Comparison of ENCODE assay signal across 10 cellular contexts in genomic region chr14:55302367-55302766, GRCh38. TPM values are rescaled to one million over a fixed set of nuclear protein-coding genes. Genes with fewer than 3 reads are reported as not detected.
A peak's percentile ranks its signal among the peaks of the same experiment; 100 is the strongest.
DNase-seq lines count a peak whose midpoint lies in the region; ATAC-seq and TF ChIP-seq lines count a peak whose summit lies in the region.
"Had no signal": no experiment of that assay in that cellular context is flagged by ENCODE, and none has a peak within 500 bp of the region (broad histone marks: within the 10 kb centered on the region; RNA-seq: fewer than 3 reads in every experiment).

No MANE protein-coding gene starts in this region.

- intact Hi-C loops in left cardiac atrium (cut with DNase I) (no loop called here), left ventricle myocardium inferior (cut with micrococcal nuclease) (no loop called here)
- intact Hi-C loops in CD4-positive, alpha-beta memory T cell (cut with micrococcal nuclease), result no loop called here

- H3K9me3 Mint-ChIP-seq in stimulated activated naive B cell treated with anti-CD40 and anti-IgM and Interleukin-4, amounts not matched to agents 10 μg/mL and 1 μg/mL and 100 μg/mL, for 72 hours, result no peaks in the 10 kb centered on the region
- H3K9me3 Mint-ChIP-seq in CD4-positive, alpha-beta memory T cell, result no peaks in the 10 kb centered on the region

- H3K27me3 ChIP-seq in cardiac muscle cell, result no peaks in the 10 kb centered on the region
- H3K27me3 ChIP-seq in RWPE2 (ENCODE audit: insufficient read depth, poor library complexity, severe bottlenecking), result no peaks in the 10 kb centered on the region
- no peaks in the 10 kb centered on the region for H3K27me3 ChIP-seq in left ventricle myocardium inferior (ENCODE audit: low read depth)
- H3K27me3 ChIP-seq in CD4-positive, alpha-beta memory T cell (ENCODE audit: insufficient read depth, low read length), result no peaks in the 10 kb centered on the region

- H3K4me1 Mint-ChIP-seq in stimulated activated naive B cell treated with anti-CD40 and anti-IgM and Interleukin-4, amounts not matched to agents 10 μg/mL and 1 μg/mL and 100 μg/mL, for 72 hours, result peaks cover 16 to 43% of the 10 kb centered on the region in 2 donors
- H3K4me1 Mint-ChIP-seq in CD4-positive, alpha-beta memory T cell, result peaks cover 33 to 76% (median 55%) of the 10 kb centered on the region in 4 donors

- no peak for ATAC-seq in left cardiac atrium
- ATAC-seq in RWPE2 (ENCODE audit: low read depth), result no peak
- ATAC-seq in stimulated activated naive B cell treated with anti-CD40 and anti-IgM and Interleukin-4, amounts not matched to agents 10 μg/mL and 1 μg/mL and 100 μg/mL, for 72 hours (replicated peaks), result peak; percentile 21 to 38
- no peak for ATAC-seq in HG02759 (IDR thresholded peaks at IDR 0.05; ENCODE audit: unreplicated experiment)

- no peak overlapping the region for H3K27ac Mint-ChIP-seq in stimulated activated naive B cell treated with anti-CD40 and anti-IgM and Interleukin-4, amounts not matched to agents 10 μg/mL and 1 μg/mL and 100 μg/mL, for 72 hours
- H3K27ac Mint-ChIP-seq in CD4-positive, alpha-beta memory T cell, result no peak overlapping the region

- H3K36me3 ChIP-seq in cardiac muscle cell (no peaks in the 10 kb centered on the region), RWPE2 (ENCODE audit: low read depth) (no peaks in the 10 kb centered on the region; the same call in none of the 2 replicates), left ventricle myocardium inferior (peaks cover 12% of the 10 kb centered on the region)
- H3K36me3 ChIP-seq in CD4-positive, alpha-beta memory T cell (ENCODE audit: insufficient read depth, low read length), result no peaks in the 10 kb centered on the region

- H3K27me3 Mint-ChIP-seq in stimulated activated naive B cell treated with anti-CD40 and anti-IgM and Interleukin-4, amounts not matched to agents 10 μg/mL and 1 μg/mL and 100 μg/mL, for 72 hours, result no peaks in the 10 kb centered on the region
- no peaks in the 10 kb centered on the region for H3K27me3 Mint-ChIP-seq in CD4-positive, alpha-beta memory T cell

- TF ChIP-seq CTCF in cardiac muscle cell (IDR thresholded peaks at IDR 0.05; ENCODE audit: low read depth, low read length) (no peak), RWPE2 (IDR thresholded peaks at IDR 0.05; ENCODE audit: poor library complexity, severe bottlenecking) (no peak), left ventricle myocardium inferior (IDR thresholded peaks at IDR 0.05; ENCODE audit: borderline replicate concordance) (no peak)

- no peak overlapping the region for H3K4me3 ChIP-seq in cardiac muscle cell
- H3K4me3 ChIP-seq in RWPE2 (ENCODE audit: severe bottlenecking), result no peak overlapping the region
- no peak overlapping the region for H3K4me3 ChIP-seq in left ventricle myocardium inferior
- no peak overlapping the region for H3K4me3 ChIP-seq in CD4-positive, alpha-beta memory T cell (ENCODE audit: low read length in 2 of 2)

- CTCF ChIA-PET in CD4-positive, alpha-beta memory T cell (lab: Charles Lee; ENCODE audit: partially characterized antibody), result no interaction called here

- peaks cover 30% of the 10 kb centered on the region for H3K4me1 ChIP-seq in cardiac muscle cell (ENCODE audit: low read depth)
- peaks cover 29% of the 10 kb centered on the region for H3K4me1 ChIP-seq in RWPE2 (ENCODE audit: insufficient read depth, poor library complexity, severe bottlenecking)
- H3K4me1 ChIP-seq in left ventricle myocardium inferior, result peaks cover 67% of the 10 kb centered on the region
- peaks cover 31% of the 10 kb centered on the region for H3K4me1 ChIP-seq in CD4-positive, alpha-beta memory T cell (ENCODE audit: insufficient read depth, low read length)

- H3K27ac ChIP-seq in cardiac muscle cell (peak overlapping the region; percentile 88), RWPE2 (ENCODE audit: poor library complexity, severe bottlenecking) (peak overlapping the region; percentile 3), left ventricle myocardium inferior (replicated peaks) (peak overlapping the region; percentile 77)
- H3K27ac ChIP-seq in CD4-positive, alpha-beta memory T cell (ENCODE audit: low read depth, low read length), result no peak overlapping the region

- peaks cover 17 to 20% of the 10 kb centered on the region in 2 donors for H3K36me3 Mint-ChIP-seq in stimulated activated naive B cell treated with anti-CD40 and anti-IgM and Interleukin-4, amounts not matched to agents 10 μg/mL and 1 μg/mL and 100 μg/mL, for 72 hours
- H3K36me3 Mint-ChIP-seq in CD4-positive, alpha-beta memory T cell, result peaks cover 13 to 21% of the 10 kb centered on the region in 2 donors

- H3K9me3 ChIP-seq in cardiac muscle cell (ENCODE audit: low read depth), result no peaks in the 10 kb centered on the region
- H3K9me3 ChIP-seq in RWPE2 (ENCODE audit: severe bottlenecking), result no peaks in the 10 kb centered on the region
- H3K9me3 ChIP-seq in left ventricle myocardium inferior (replicated peaks), result no peaks in the 10 kb centered on the region
- no peaks in the 10 kb centered on the region for H3K9me3 ChIP-seq in CD4-positive, alpha-beta memory T cell (ENCODE audit: control insufficient read depth in 1 of 2, low read length in 2 of 2)

- H3K4me3 Mint-ChIP-seq in stimulated activated naive B cell treated with anti-CD40 and anti-IgM and Interleukin-4, amounts not matched to agents 10 μg/mL and 1 μg/mL and 100 μg/mL, for 72 hours, result no peak overlapping the region
- H3K4me3 Mint-ChIP-seq in CD4-positive, alpha-beta memory T cell, result no peak overlapping the region

- DNase-seq in cardiac muscle cell (ENCODE audit: low read depth in 1 of 2, low spot score in 1 of 2), result no peak
- DNase-seq in left cardiac atrium, result no peak
- no peak for DNase-seq in RWPE2 (ENCODE audit: low spot score)
- no peak for DNase-seq in left ventricle myocardium inferior
- DNase-seq in stimulated activated naive B cell treated with anti-CD40 and anti-IgM and Interleukin-4, amounts not matched to agents 10 μg/mL and 1 μg/mL and 100 μg/mL, for 72 hours, result no peak
- DNase-seq in CD4-positive, alpha-beta memory T cell, result no peak
- DNase-seq in stimulated activated CD4-positive, alpha-beta T cell treated with anti-CD3 and anti-CD28 coated beads, Interleukin-15, amount 100 ng/mL, for 24 hours, result no peak
- DNase-seq: activated CD4-positive, alpha-beta T cell treated with anti-CD3 and anti-CD28 coated beads, Interleukin-2, amount 50 U/mL, for 1 hour; stimulated activated CD4-positive, alpha-beta T cell treated with anti-CD3 and anti-CD28 coated beads, Interleukin-2, amount 100 ng/mL, for 24 hours had no signal

- POLR2A ChIA-PET in CD4-positive, alpha-beta memory T cell (lab: Charles Lee; ENCODE audit: partially characterized antibody), result no interaction called here

RNA-seq across cellular contexts. Expression of gene FBXO34, which starts 31.1 kb away (rescaled TPM):
- total RNA-seq in cardiac muscle cell (15.3 and 19.2 TPM in 2 replicates), left cardiac atrium (10 to 100 TPM; 18.8 to 23.8 TPM), left ventricle myocardium inferior (22.4 TPM)
- 21.1 and 21.7 TPM in 2 replicates for polyA plus RNA-seq in cardiac muscle cell
- total RNA-seq in CD4-positive, alpha-beta memory T cell, result 10 to 100 TPM; 42.1 to 43.6 TPM
- 10 to 100 TPM; 33.8 to 44.1 TPM for polyA plus RNA-seq in CD4-positive, alpha-beta memory T cell

Comparison
In these comparisons a context has a peak if more than half of its experiments do, and no peak if none do; other contexts are left out.
1. ATAC-seq: peak in stimulated activated naive B cell treated with anti-CD40 and anti-IgM and Interleukin-4, amounts not matched to agents 10 μg/mL and 1 μg/mL and 100 μg/mL, for 72 hours (2 of 2); none in left cardiac atrium (0 of 2), RWPE2 (single experiment) and HG02759 (single experiment).